Comparison of ENCODE assay signal across 27 cellular contexts in the genomic region with DNA sequence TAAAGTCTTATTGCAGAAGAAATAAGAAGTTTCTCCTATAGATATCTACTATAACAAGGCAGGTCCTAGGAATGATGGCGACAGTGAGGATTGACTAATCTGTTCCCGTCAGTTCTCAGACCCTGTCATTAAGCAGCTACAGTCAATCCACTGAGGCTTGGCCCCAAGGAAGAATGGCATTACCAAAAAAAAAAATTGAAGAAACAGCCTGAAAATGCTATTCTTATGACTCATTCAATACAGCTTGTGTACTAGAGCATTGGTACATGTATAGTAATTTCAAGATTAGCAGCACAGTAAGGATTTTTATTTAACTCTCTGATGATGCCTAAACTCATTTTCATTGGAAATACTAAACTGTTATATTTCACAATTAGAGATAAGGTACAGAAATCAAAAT.
"Had no signal": no experiment of that assay in that cellular context is flagged by ENCODE, and none has a peak within 500 bp of the region (broad histone marks: within the 10 kb centered on the region; RNA-seq: fewer than 3 reads in every experiment).

No MANE protein-coding gene starts in this region.

- H3K27me3 ChIP-seq: left lung, neural progenitor cell, neutrophil, right atrium auricular region, right lobe of liver, stomach, testis, thyroid gland, transverse colon, upper lobe of left lung had no signal

- H3K4me3 ChIP-seq: left lung, lung, neural progenitor cell, psoas muscle, right atrium auricular region, right lobe of liver, stomach, testis, thyroid gland, transverse colon, upper lobe of left lung had no signal

- H3K9me3 ChIP-seq: neutrophil, psoas muscle, right atrium auricular region, right lobe of liver, stomach, testis, thyroid gland, transverse colon, upper lobe of left lung had no signal

- H3K27ac ChIP-seq: left lung, neural progenitor cell, neutrophil, psoas muscle, right atrium auricular region, right lobe of liver, stomach, testis, thyroid gland, transverse colon, upper lobe of left lung had no signal

- ATAC-seq: left colon; left lung; natural killer cell; psoas muscle; right lobe of liver; stimulated activated naive B cell treated with anti-CD40 and anti-IgM and Interleukin-4, amounts not matched to agents 10 μg/mL and 1 μg/mL and 100 μg/mL, for 72 hours; stimulated activated naive CD8-positive, alpha-beta T cell treated with anti-CD3 and anti-CD28 coated beads, Interleukin-15, Interleukin-2, amounts not matched to agents 100 U/mL and 50 U/mL, for 24 hours had no signal

- H3K4me1 ChIP-seq: left lung, neural progenitor cell, psoas muscle, right atrium auricular region, right lobe of liver, stomach, testis, thyroid gland, transverse colon, upper lobe of left lung had no signal

- DNase-seq: hippocampal formation; immature natural killer cell; kidney; left colon; left lung; mesendoderm; naive B cell; natural killer cell; nephron progenitor cell; occipital lobe; psoas muscle; right lobe of liver; stimulated activated CD4-positive, alpha-beta T cell treated with anti-CD3 and anti-CD28 coated beads, Interleukin-12 subunit alpha, Interleukin-12 subunit beta, amount 100 ng/mL, for 4 hours; stimulated activated CD4-positive, alpha-beta T cell treated with anti-CD3 and anti-CD28 coated beads, Interleukin-15, amount 100 ng/mL, for 24 hours; stimulated activated CD4-positive, alpha-beta T cell treated with anti-CD3 and anti-CD28 coated beads, Interleukin-2, amount 100 ng/mL, for 24 hours; stimulated activated CD4-positive, alpha-beta T cell treated with anti-CD3 and anti-CD28 coated beads, Interleukin-4, amount 100 ng/mL, for 1 hour; stimulated activated naive B cell treated with anti-CD40 and anti-IgM and Interleukin-4, amounts not matched to agents 10 μg/mL and 1 μg/mL and 100 μg/mL, for 72 hours; stimulated activated naive CD8-positive, alpha-beta T cell treated with anti-CD3 and anti-CD28 coated beads, Interleukin-15, Interleukin-2, amounts not matched to agents 100 U/mL and 50 U/mL, for 24 hours; stomach; testis; thyroid gland; transverse colon; upper lobe of left lung had no signal

- H3K36me3 ChIP-seq: left lung, neural progenitor cell, neutrophil, right atrium auricular region, right lobe of liver, stomach, thyroid gland, transverse colon, upper lobe of left lung had no signal

- FAIRE-seq: kidney had no signal
